In the genomic region with DNA sequence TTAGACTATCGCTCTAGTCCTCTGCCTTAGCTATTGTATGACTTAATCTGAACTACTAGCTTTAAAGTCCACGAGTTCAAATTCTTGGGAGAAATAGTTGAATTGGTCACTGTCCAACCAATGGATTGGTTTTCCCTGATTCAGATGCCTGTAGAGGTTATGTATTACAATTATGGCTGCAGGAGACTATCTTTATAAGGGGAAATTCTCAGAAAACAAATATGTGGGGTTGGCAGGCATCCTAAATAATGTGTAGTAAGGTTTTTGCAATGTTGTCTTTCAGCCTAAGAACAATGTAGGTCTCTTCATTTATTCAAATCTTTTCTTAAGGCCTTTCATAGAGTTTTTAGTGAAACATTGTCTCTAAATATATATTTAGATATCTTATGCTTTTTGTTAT, we compare ENCODE assay signal across 22 cellular contexts. TPM values are rescaled to one million over a fixed set of nuclear protein-coding genes. Genes with fewer than 3 reads are reported as not detected.
DNase-seq lines count a peak whose midpoint lies in the region; ATAC-seq and TF ChIP-seq lines count a peak whose summit lies in the region.
"Had no signal": no experiment of that assay in that cellular context is flagged by ENCODE, and none has a peak within 500 bp of the region (broad histone marks: within the 10 kb centered on the region; RNA-seq: fewer than 3 reads in every experiment).

No MANE protein-coding gene starts in this region.

- BruUV-seq in PC-9 (replicated peaks; lab: Mats Ljungman, UMichigan): no TSS peak

- H3K4me3 ChIP-seq in PC-9: no peak overlapping the region
- H3K4me3 ChIP-seq in cardiac fibroblast (replicated peaks in 1 of 2; ENCODE audit: low read depth in 2 of 2, low read length in 2 of 2): no peak overlapping the region
- H3K4me3 ChIP-seq in effector memory CD4-positive, alpha-beta T cell (ENCODE audit: insufficient read depth, low read depth, low read length, poor library complexity, severe bottlenecking): no peak overlapping the region
- H3K4me3 ChIP-seq in heart right ventricle: no peak overlapping the region

- H3K9me2 ChIP-seq in PC-9 (ENCODE audit: insufficient read depth): no peaks in the 10 kb centered on the region
- H3K9me2 ChIP-seq: SK-N-SH had no signal

- H4K20me1 ChIP-seq in PC-9 (ENCODE audit: insufficient read depth): no peaks in the 10 kb centered on the region

- no peak for ATAC-seq in heart right ventricle

- 0 out of 2 replicates have a peak overlapping the region, but pooled peaks have one; percentile 60 for H2AFZ ChIP-seq in PC-9

- H3K9me3 ChIP-seq in PC-9 (ENCODE audit: insufficient read depth, low read depth) (0 out of 2 replicates have a peak, but pooled peaks cover 6% of the 10 kb centered on the region), heart right ventricle (peaks cover 0 to 25% (median 13%) of the 10 kb centered on the region in 11 donors)
- no peaks in the 10 kb centered on the region for H3K9me3 ChIP-seq in effector memory CD4-positive, alpha-beta T cell (ENCODE audit: control insufficient read depth, low read length)

- no peaks in the 10 kb centered on the region for H3F3A ChIP-seq in PC-9 (ENCODE audit: insufficient read depth, low read depth)

- no peak overlapping the region for H3K4me2 ChIP-seq in PC-9
- H3K4me2 ChIP-seq: SK-N-SH had no signal

- H3K27me3 ChIP-seq in PC-9 (ENCODE audit: insufficient read depth, low read depth) (no peaks in the 10 kb centered on the region), heart right ventricle (no peaks in the 10 kb centered on the region)
- H3K27me3 ChIP-seq in effector memory CD4-positive, alpha-beta T cell (replicated peaks; ENCODE audit: control insufficient read depth, insufficient read depth, low read length, poor library complexity, severe bottlenecking): no peaks in the 10 kb centered on the region

- DNase-seq in GM03348 (ENCODE audit: low spot score) (peak; percentile 9), PC-9 (no peak), cardiac fibroblast (ENCODE audit: low read depth in 2 of 2) (peak; percentile 79), iris pigment epithelial cell (ENCODE audit: low read depth) (peak; percentile 32), amniotic stem cell (lab: John Stamatoyannopoulos, UW) (no peak), heart right ventricle (no peak), NCI-H2081 (lab: John Stamatoyannopoulos, UW) (no peak)
- DNase-seq in effector memory CD4-positive, alpha-beta T cell: no peak
- DNase-seq: C1 segment of cervical spinal cord; CD8-positive, alpha-beta memory T cell; DMS53; Kasumi-1; MM.1S; NCI-H1092 treated with DMSO at 0.1 percent for 48 hours; NCI-H146; NCI-H510A treated with DMSO at 0.1 percent for 48 hours; NCI-H774; SHP77; SK-N-SH had no signal

- WGBS in heart right ventricle, 2 donors: 74 to 85% methylated on average over 2 of the region's 2 CpGs

- H3K4me1 ChIP-seq in PC-9 (replicated peaks; ENCODE audit: insufficient read depth): no peaks in the 10 kb centered on the region
- H3K4me1 ChIP-seq in effector memory CD4-positive, alpha-beta T cell (ENCODE audit: control insufficient read depth, insufficient read depth, low read length, poor library complexity, severe bottlenecking): no peaks in the 10 kb centered on the region
- H3K4me1 ChIP-seq in heart right ventricle: no peaks in the 10 kb centered on the region

- H3K27ac ChIP-seq in PC-9 (no peak overlapping the region), heart right ventricle (no peak overlapping the region)
- no peak overlapping the region for H3K27ac ChIP-seq in effector memory CD4-positive, alpha-beta T cell (ENCODE audit: insufficient read depth, low read length, poor library complexity, severe bottlenecking)
- H3K27ac ChIP-seq: HL-60 had no signal

- no peaks in the 10 kb centered on the region for H3K79me2 ChIP-seq in PC-9 (ENCODE audit: low read depth)

- no peak for TF ChIP-seq CTCF in PC-9 (conservative IDR thresholded peaks at IDR 0.05)
- TF ChIP-seq CTCF in cardiac fibroblast (IDR thresholded peaks at IDR 0.05; ENCODE audit: low read depth, low read length): no peak
- TF ChIP-seq CTCF in heart right ventricle (IDR thresholded peaks at IDR 0.05): no peak

- CTCF ChIA-PET in PC-9 (lab: Charles Lee): no interaction called here

- no peaks in the 10 kb centered on the region for H3K36me3 ChIP-seq in PC-9 (ENCODE audit: low read depth)
- H3K36me3 ChIP-seq in effector memory CD4-positive, alpha-beta T cell (ENCODE audit: control insufficient read depth, insufficient read depth, low read length): no peaks in the 10 kb centered on the region
- no peaks in the 10 kb centered on the region for H3K36me3 ChIP-seq in heart right ventricle

- POLR2A ChIA-PET in PC-9 (lab: Charles Lee; ENCODE audit: unreplicated experiment): no interaction called here

- intact Hi-C loops in PC-9 (cut with micrococcal nuclease; ENCODE audit: unreplicated experiment): no loop called here
- intact Hi-C loops in heart right ventricle (cut with DNase I): no loop called here

RNA-seq across cellular contexts. Expression of gene MYRFL, which starts 26.9 kb away (rescaled TPM):
- total RNA-seq in PC-9 (2021): not detected in 2 replicates
- total RNA-seq in heart right ventricle: under 1 TPM in 7 of 10 donors, not detected in 3; 0.12 to 0.51 (median 0.35) TPM
- under 1 TPM in 1 of 2 donors, not detected in 1; 0.10 TPM for polyA plus RNA-seq in heart right ventricle
- total RNA-seq: A673; CD8-positive, alpha-beta memory T cell; RPMI7951 had no signal
- polyA plus RNA-seq: CD8-positive, alpha-beta memory T cell; SK-N-SH had no signal

Comparison
In these comparisons a context has a peak if more than half of its experiments do, and no peak if none do; other contexts are left out.
1. DNase-seq: peak in GM03348 (single experiment), cardiac fibroblast (2 of 2) and iris pigment epithelial cell (single experiment); none in PC-9 (0 of 2), amniotic stem cell (single experiment), effector memory CD4-positive, alpha-beta T cell (0 of 3), heart right ventricle (0 of 2) and NCI-H2081 (0 of 2).